In the genomic region with DNA sequence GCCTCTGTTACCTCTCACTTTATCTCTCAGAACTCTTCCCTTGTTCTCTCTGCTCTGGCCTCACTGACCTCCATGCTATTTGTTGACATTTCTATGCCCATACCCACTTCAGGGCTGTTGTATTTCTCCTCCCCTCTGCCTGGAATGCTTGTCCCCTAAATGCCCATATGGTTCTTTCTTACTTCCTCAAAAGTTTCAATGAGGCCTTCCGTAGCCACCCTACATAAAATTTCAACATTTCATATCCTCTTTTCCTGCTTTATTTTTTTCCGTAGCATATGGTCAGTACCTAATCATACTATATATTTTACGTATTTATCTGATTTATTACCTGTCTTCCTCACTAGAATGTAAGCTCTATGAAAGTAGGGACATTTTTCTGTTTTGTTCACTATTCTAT, we compare ENCODE assay signal across 16 cellular contexts.
"Had no signal": no experiment of that assay in that cellular context is flagged by ENCODE, and none has a peak within 500 bp of the region (broad histone marks: within the 10 kb centered on the region; RNA-seq: fewer than 3 reads in every experiment).

No MANE protein-coding gene starts in this region.

- DNase-seq: activated CD4-positive, alpha-beta T cell treated with anti-CD3 and anti-CD28 coated beads for 1 hour; activated CD4-positive, alpha-beta T cell treated with anti-CD3 and anti-CD28 coated beads, Interleukin-2, amount 50 U/mL, for 48 hours; activated gamma-delta T cell; adrenal gland; effector CD8-positive, alpha-beta T cell; heart right ventricle; immature natural killer cell; nucleus accumbens; posterior cingulate gyrus; stimulated activated CD4-positive, alpha-beta T cell treated with anti-CD3 and anti-CD28 coated beads, Interleukin-1b, Interleukin-23, amount 100 ng/mL, for 48 hours; stimulated activated CD8-positive, alpha-beta memory T cell treated with anti-CD3 and anti-CD28 coated beads, Interleukin-4, amount 100 ng/mL, for 48 hours; stimulated activated naive CD4-positive, alpha-beta T cell; upper lobe of right lung had no signal

- ATAC-seq: activated naive CD4-positive, alpha-beta T cell treated with anti-CD3 and anti-CD28 coated beads, Interleukin-2, amount 50 U/mL, for 72 hours; gastroesophageal sphincter; natural killer cell treated with Interleukin-12 subunit alpha and Interleukin-12 subunit beta and Interleukin-15 and Interleukin-18, amount 100 ng/mL, for 72 hours; upper lobe of right lung had no signal
